ENCODE assay signal across 24 cellular contexts in genomic region chr16:20404637-20405036, GRCh38. TPM values are rescaled to one million over a fixed set of nuclear protein-coding genes. Genes with fewer than 3 reads are reported as not detected.
DNase-seq lines count a peak whose midpoint lies in the region; ATAC-seq, FAIRE-seq and TF ChIP-seq lines count a peak whose summit lies in the region.
"Had no signal": no experiment of that assay in that cellular context is flagged by ENCODE, and none has a peak within 500 bp of the region (broad histone marks: within the 10 kb centered on the region; RNA-seq: fewer than 3 reads in every experiment).

Gene PDILT (minus strand): TSS chr16:20404737. CDS start chr16:20399300, 5,437 bp downstream.

- H4K91ac ChIP-seq in H1 (replicated peaks; ENCODE audit: insufficient read length, low read length), result no peak within 1 kb of the TSS

- no peak within 1 kb of the TSS for H3K4me3 Mint-ChIP-seq in stimulated activated naive CD8-positive, alpha-beta T cell treated with anti-CD3 and anti-CD28 coated beads, Interleukin-15, amount 100 ng/mL, for 72 hours
- no peak within 1 kb of the TSS for H3K4me3 Mint-ChIP-seq in stimulated activated naive B cell treated with anti-CD40 and anti-IgM and Interleukin-4, amounts not matched to agents 10 μg/mL and 1 μg/mL and 100 μg/mL, for 72 hours
- H3K4me3 Mint-ChIP-seq: CD4-positive, alpha-beta memory T cell; GM23338 had no signal

- no peak for DNase-seq in stimulated activated naive CD8-positive, alpha-beta T cell treated with anti-CD3 and anti-CD28 coated beads, Interleukin-15, amount 100 ng/mL, for 72 hours
- DNase-seq in stimulated activated naive CD8-positive, alpha-beta T cell treated with anti-CD3 and anti-CD28 coated beads, Interleukin-15, Interleukin-2, amounts not matched to agents 100 U/mL and 50 U/mL, for 24 hours, result no peak
- no peak for DNase-seq in H1 (ENCODE audit: low read depth in 1 of 2, low spot score in 2 of 2)
- DNase-seq in stimulated activated naive B cell treated with anti-CD40 and anti-IgM and Interleukin-4, amounts not matched to agents 10 μg/mL and 1 μg/mL and 100 μg/mL, for 72 hours, result no peak
- DNase-seq: C1 segment of cervical spinal cord; Calu3; CD4-positive, alpha-beta memory T cell; COR-L47; DMS53; DMS79 treated with DMSO at 0.1 percent for 48 hours; GF-D8; HCEC 1CT had no signal

- no peaks in the 10 kb centered on the region for H3K4me1 Mint-ChIP-seq in stimulated activated naive CD8-positive, alpha-beta T cell treated with anti-CD3 and anti-CD28 coated beads, Interleukin-15, amount 100 ng/mL, for 72 hours
- peaks cover 5% of the 10 kb centered on the region in 2 donors for H3K4me1 Mint-ChIP-seq in stimulated activated naive B cell treated with anti-CD40 and anti-IgM and Interleukin-4, amounts not matched to agents 10 μg/mL and 1 μg/mL and 100 μg/mL, for 72 hours
- H3K4me1 Mint-ChIP-seq: CD4-positive, alpha-beta memory T cell had no signal

- H3K4me1 ChIP-seq in H1 (replicated peaks in 1 of 4; ENCODE audit: control insufficient read depth in 3 of 4, insufficient read depth in 4 of 4, low read length in 3 of 4), result peaks cover 0 to 3% (median under 1%) of the 10 kb centered on the region in 4 experiments; a peak in 3 of 7 replicates

- H3K23ac ChIP-seq in H1 (ENCODE audit: insufficient read length), result no peak within 1 kb of the TSS

- H3K36me3 ChIP-seq in H1 (ENCODE audit: control insufficient read depth in 2 of 4, insufficient read depth in 4 of 4, low read length in 3 of 4), result no peaks in the 10 kb centered on the region

- H3K79me2 ChIP-seq in H1 (ENCODE audit: control insufficient read depth in 1 of 2, insufficient read depth in 2 of 2, low read length in 2 of 2), result no peaks in the 10 kb centered on the region

- H2BK20ac ChIP-seq in H1 (ENCODE audit: low read length), result no peak within 1 kb of the TSS

- no peaks in the 10 kb centered on the region for H3K27me3 ChIP-seq in H1 (replicated peaks in 1 of 4; ENCODE audit: control insufficient read depth in 3 of 4, extremely low read depth in 1 of 4, insufficient read depth in 3 of 4, low read length in 3 of 4)

- no peaks in the 10 kb centered on the region for H3K36me3 Mint-ChIP-seq in stimulated activated naive B cell treated with anti-CD40 and anti-IgM and Interleukin-4, amounts not matched to agents 10 μg/mL and 1 μg/mL and 100 μg/mL, for 72 hours
- H3K36me3 Mint-ChIP-seq: CD4-positive, alpha-beta memory T cell had no signal

- TF ChIP-seq CTCF in H1 (IDR thresholded peaks at IDR 0.05; ENCODE audit: control extremely low read depth in 1 of 3, insufficient read depth in 1 of 3, low read depth in 1 of 3, low read length in 3 of 3), result no peak

- no peak for TF ChIP-seq EP300 in H1 (IDR thresholded peaks at IDR 0.05; ENCODE audit: borderline replicate concordance in 1 of 2, low read depth in 2 of 2, low read length in 2 of 2)

- no peak within 1 kb of the TSS for H3K9ac ChIP-seq in H1 (replicated peaks in 1 of 4; ENCODE audit: extremely low read depth in 1 of 4, low read depth in 3 of 4, low read length in 3 of 4)

- TF ChIP-seq RAD21 in H1 (IDR thresholded peaks at IDR 0.05 in 1 of 2, conservative IDR thresholded peaks at IDR 0.05 in 1 of 2; ENCODE audit: low read depth in 2 of 2, low read length in 2 of 2), result no peak

- H2AFZ ChIP-seq in H1 (ENCODE audit: low read length), result peak within 1 kb of the TSS; percentile 18; the same call in 1 of the 2 replicates
- H2AFZ ChIP-seq: GM23338 had no signal

- no peak within 1 kb of the TSS for H4K8ac ChIP-seq in H1 (ENCODE audit: extremely low read depth, insufficient read depth, low read length)

- H3K27ac ChIP-seq in H1 (ENCODE audit: low read depth, low read length), result no peak within 1 kb of the TSS

- no peak for FAIRE-seq in H1 (lab: Jason Lieb, UNC)
- FAIRE-seq: GM12891, GM19239, H54 had no signal

- H2BK12ac ChIP-seq in H1 (ENCODE audit: low read depth, low read length), result no peak within 1 kb of the TSS

- H3K4me3 ChIP-seq in H1 (ENCODE audit: extremely low read depth in 1 of 4, insufficient read depth in 2 of 4, low read depth in 3 of 4, low read length in 4 of 4), result no peak within 1 kb of the TSS
- H3K4me3 ChIP-seq: GM23338 had no signal

- CTCF ChIA-PET in H1 (lab: Charles Lee; ENCODE audit: partially characterized antibody), result interaction anchor here (0.8 kb wide), 1 partner anchor 102 kb away, joined by 3 read pairs; no protein-coding TSS in a partner anchor

- no peaks in the 10 kb centered on the region for H3K9me3 ChIP-seq in H1 (ENCODE audit: insufficient read depth in 2 of 2, low read depth in 1 of 2, low read length in 1 of 2)

- no peaks in the 10 kb centered on the region for H3K23me2 ChIP-seq in H1 (ENCODE audit: low read depth, low read length)

- no peaks in the 10 kb centered on the region for H3K27me3 Mint-ChIP-seq in stimulated activated naive CD8-positive, alpha-beta T cell treated with anti-CD3 and anti-CD28 coated beads, Interleukin-15, amount 100 ng/mL, for 72 hours
- H3K27me3 Mint-ChIP-seq in stimulated activated naive B cell treated with anti-CD40 and anti-IgM and Interleukin-4, amounts not matched to agents 10 μg/mL and 1 μg/mL and 100 μg/mL, for 72 hours, result peaks cover 0 to 6% of the 10 kb centered on the region in 2 donors

- TF ChIP-seq POLR2A in H1 (IDR thresholded peaks at IDR 0.05; ENCODE audit: control extremely low read depth in 1 of 2, low read depth in 2 of 2, low read length in 2 of 2) (no peak), GM18505 (IDR thresholded peaks at IDR 0.05; ENCODE audit: borderline replicate concordance, extremely low read depth, insufficient read depth, insufficient read length) (no peak)

- H3K18ac ChIP-seq in H1 (ENCODE audit: extremely low read depth, low read length), result no peak within 1 kb of the TSS

- H3K9me3 Mint-ChIP-seq in stimulated activated naive CD8-positive, alpha-beta T cell treated with anti-CD3 and anti-CD28 coated beads, Interleukin-15, amount 100 ng/mL, for 72 hours, result no peaks in the 10 kb centered on the region
- no peaks in the 10 kb centered on the region for H3K9me3 Mint-ChIP-seq in stimulated activated naive B cell treated with anti-CD40 and anti-IgM and Interleukin-4, amounts not matched to agents 10 μg/mL and 1 μg/mL and 100 μg/mL, for 72 hours
- H3K9me3 Mint-ChIP-seq: GM23338 had no signal

- WGBS in H1 (ENCODE audit: extremely low coverage in 1 of 2, insufficient coverage in 1 of 2, insufficient read length in 1 of 2, insufficient replicate concordance in 2 of 2, low coverage in 1 of 2, low lambda C conversion rate in 2 of 2, missing lambda C conversion rate in 1 of 2), 2 experiments, result 94% methylated on average over 2 of the region's 2 CpGs; no CpG with 5 or more reads in 1 of the 2 experiments

- H2BK5ac ChIP-seq in H1 (ENCODE audit: low read depth, low read length), result no peak within 1 kb of the TSS

- POLR2A ChIA-PET in H1 (lab: Charles Lee; ENCODE audit: partially characterized antibody), result no interaction called here

- H4K20me1 ChIP-seq in H1 (replicated peaks in 1 of 2; ENCODE audit: control insufficient read depth in 1 of 2, insufficient read depth in 2 of 2, low read length in 2 of 2), result no peaks in the 10 kb centered on the region

- no peak within 1 kb of the TSS for H2BK15ac ChIP-seq in H1 (ENCODE audit: low read length)

- no peak for ATAC-seq in stimulated activated naive CD8-positive, alpha-beta T cell treated with anti-CD3 and anti-CD28 coated beads, Interleukin-15, amount 100 ng/mL, for 72 hours
- no peak for ATAC-seq in stimulated activated naive CD8-positive, alpha-beta T cell treated with anti-CD3 and anti-CD28 coated beads, Interleukin-15, Interleukin-2, amounts not matched to agents 100 U/mL and 50 U/mL, for 24 hours
- ATAC-seq in stimulated activated naive B cell treated with anti-CD40 and anti-IgM and Interleukin-4, amounts not matched to agents 10 μg/mL and 1 μg/mL and 100 μg/mL, for 72 hours (replicated peaks), result no peak
- ATAC-seq in HG02870 (IDR thresholded peaks at IDR 0.05; ENCODE audit: unreplicated experiment) (no peak), GM18505 (IDR thresholded peaks at IDR 0.05; ENCODE audit: unreplicated experiment) (no peak), GM21619 (IDR thresholded peaks at IDR 0.05; ENCODE audit: unreplicated experiment) (no peak)
- ATAC-seq: GM23338 had no signal

- H3K79me1 ChIP-seq in H1 (ENCODE audit: low read depth, low read length), result no peaks in the 10 kb centered on the region

- peak within 1 kb of the TSS; percentile 64 to 87 for H3K27ac Mint-ChIP-seq in stimulated activated naive CD8-positive, alpha-beta T cell treated with anti-CD3 and anti-CD28 coated beads, Interleukin-15, amount 100 ng/mL, for 72 hours
- H3K27ac Mint-ChIP-seq in stimulated activated naive B cell treated with anti-CD40 and anti-IgM and Interleukin-4, amounts not matched to agents 10 μg/mL and 1 μg/mL and 100 μg/mL, for 72 hours, result peak within 1 kb of the TSS; percentile 60
- H3K27ac Mint-ChIP-seq: CD4-positive, alpha-beta memory T cell; GM23338 had no signal

- no peak within 1 kb of the TSS for H4K5ac ChIP-seq in H1 (ENCODE audit: insufficient read length, low read depth, low read length)

- no peak within 1 kb of the TSS for H3K4me2 ChIP-seq in H1 (ENCODE audit: insufficient read depth in 1 of 2, low read depth in 2 of 2, low read length in 2 of 2)
- H3K4me2 ChIP-seq: GM23338 had no signal

- no peak within 1 kb of the TSS for H3K14ac ChIP-seq in H1 (ENCODE audit: insufficient read length)

- H2AK5ac ChIP-seq in H1 (ENCODE audit: low read depth, low read length), result no peak within 1 kb of the TSS

- no peak within 1 kb of the TSS for H2BK120ac ChIP-seq in H1 (replicated peaks; ENCODE audit: low read depth, low read length)

- H3K4ac ChIP-seq in H1 (replicated peaks; ENCODE audit: insufficient read length, low read depth, low read length), result no peak within 1 kb of the TSS

- no peak within 1 kb of the TSS for H3K56ac ChIP-seq in H1 (replicated peaks; ENCODE audit: insufficient read length, low read depth, low read length)

TF ChIP-seq in H1, 55 proteins besides CTCF, POLR2A, EP300 and RAD21 (continues in another document):
- no peak for TF ChIP-seq CTBP2 (IDR thresholded peaks at IDR 0.05; ENCODE audit: borderline replicate concordance, insufficient read depth, insufficient read length, low read length)
- no peak for TF ChIP-seq TAF1 (IDR thresholded peaks at IDR 0.05; ENCODE audit: low read depth, low read length)

RNA-seq across cellular contexts. Expression of gene PDILT, which starts in this region (rescaled TPM):
- not detected in 2 replicates for total RNA-seq in H1 (2021; fragmentation: NEBNext Ultra II Directional; extraction: Animal tissue kit (Norgen Biotek cat#: 25700))
- not detected in 2 replicates for polyA plus RNA-seq in H1 (2011; rRNA removed)
- polyA plus RNA-seq in H1 (2011; cell fraction: cytosol; rRNA removed), result not detected
- not detected for polyA plus RNA-seq in H1 (2011; cell fraction: nucleus; rRNA removed)
- polyA plus RNA-seq in H1 (2012, experiment 1 of 2), result not detected in 4 replicates
- polyA plus RNA-seq in H1 (2012, experiment 2 of 2), result not detected
- not detected for polyA plus RNA-seq in H1 (2013, experiment 1 of 2)
- not detected for polyA plus RNA-seq in H1 (2013, experiment 2 of 2)
- polyA minus RNA-seq in H1 (2011; rRNA and poly(A)+ RNA removed), result not detected in 2 replicates
- not detected for polyA minus RNA-seq in H1 (2011; cell fraction: cytosol; rRNA and poly(A)+ RNA removed)
- not detected for polyA minus RNA-seq in H1 (2011; cell fraction: nucleus; rRNA and poly(A)+ RNA removed)
- total RNA-seq: A172; A673; Calu3; CD4-positive, alpha-beta memory T cell; Daoy; G401; GM23338 had no signal
- polyA plus RNA-seq: BJ; CD4-positive, alpha-beta memory T cell; GM23338 had no signal
